14 cellular contexts compared by ENCODE assay signal in genomic region chr2:174662859-174663258, GRCh38.
DNase-seq lines count a peak whose midpoint lies in the region; TF ChIP-seq lines count a peak whose summit lies in the region.
"Had no signal": no experiment of that assay in that cellular context is flagged by ENCODE, and none has a peak within 500 bp of the region (broad histone marks: within the 10 kb centered on the region; RNA-seq: fewer than 3 reads in every experiment).

No MANE protein-coding gene starts in this region.

- no peaks in the 10 kb centered on the region for H3K27me3 Mint-ChIP-seq in mesothelial cell of epicardium (ENCODE audit: low read depth)
- H3K27me3 Mint-ChIP-seq in T-helper 2 cell treated with Interferon-gamma antibody and Interleukin-4, amounts not matched to agents 5 μg/mL and 100 μg/mL, for 36 hours (ENCODE audit: low read depth) = no peaks in the 10 kb centered on the region
- H3K27me3 Mint-ChIP-seq: activated naive CD8-positive, alpha-beta T cell treated with anti-CD3 and anti-CD28 coated beads, Interleukin-2, amount 50 U/mL, for 24 hours; CD4-positive, CD25-positive, alpha-beta regulatory T cell had no signal

- H3K27me3 ChIP-seq in ascending aorta (no peaks in the 10 kb centered on the region), suprapubic skin (no peaks in the 10 kb centered on the region)

- TF ChIP-seq EP300 in suprapubic skin (IDR thresholded peaks at IDR 0.05) = no peak

- H3K36me3 ChIP-seq in ascending aorta (no peaks in the 10 kb centered on the region), suprapubic skin (no peaks in the 10 kb centered on the region)

- H3K9me3 Mint-ChIP-seq in mesothelial cell of epicardium = no peaks in the 10 kb centered on the region
- no peaks in the 10 kb centered on the region for H3K9me3 Mint-ChIP-seq in T-helper 2 cell treated with Interferon-gamma antibody and Interleukin-4, amounts not matched to agents 5 μg/mL and 100 μg/mL, for 36 hours
- H3K9me3 Mint-ChIP-seq: activated naive CD8-positive, alpha-beta T cell treated with anti-CD3 and anti-CD28 coated beads, Interleukin-2, amount 50 U/mL, for 24 hours; activated T-cell treated with anti-CD3 and anti-CD28 coated beads, Interleukin-2, amount 50 U/mL, for 4 hours; CD4-positive, CD25-positive, alpha-beta regulatory T cell had no signal

- intact Hi-C loops in ascending aorta (cut with DNase I) = loop anchor here (2.0 kb wide), 2 partner anchors 20 to 46 kb away; no protein-coding TSS in a partner anchor

- H3K4me1 Mint-ChIP-seq in mesothelial cell of epicardium = peaks cover 33% of the 10 kb centered on the region
- H3K4me1 Mint-ChIP-seq in T-helper 2 cell treated with Interferon-gamma antibody and Interleukin-4, amounts not matched to agents 5 μg/mL and 100 μg/mL, for 36 hours (ENCODE audit: low read depth) = peaks cover 14% of the 10 kb centered on the region

- H3K27ac ChIP-seq in ascending aorta = peak overlapping the region; percentile 79 to 84
- H3K27ac ChIP-seq in suprapubic skin = peak overlapping the region; percentile 39

- no peak for TF ChIP-seq POLR2A in suprapubic skin (IDR thresholded peaks at IDR 0.05)

- no peaks in the 10 kb centered on the region for H3K9me3 ChIP-seq in ascending aorta
- no peaks in the 10 kb centered on the region for H3K9me3 ChIP-seq in suprapubic skin

- H3K4me3 Mint-ChIP-seq in mesothelial cell of epicardium = no peak overlapping the region
- no peak overlapping the region for H3K4me3 Mint-ChIP-seq in T-helper 2 cell treated with Interferon-gamma antibody and Interleukin-4, amounts not matched to agents 5 μg/mL and 100 μg/mL, for 36 hours
- H3K4me3 Mint-ChIP-seq: activated naive CD8-positive, alpha-beta T cell treated with anti-CD3 and anti-CD28 coated beads, Interleukin-2, amount 50 U/mL, for 24 hours; activated T-cell treated with anti-CD3 and anti-CD28 coated beads, Interleukin-2, amount 50 U/mL, for 4 hours; CD4-positive, CD25-positive, alpha-beta regulatory T cell had no signal

- H3K4me1 ChIP-seq in ascending aorta (peaks cover 31 to 33% of the 10 kb centered on the region in 2 donors), suprapubic skin (peaks cover 33% of the 10 kb centered on the region)

- in situ Hi-C loops in KBM-7 (cut with MboI; ENCODE audit: low pct_unique_long_range_greater_than_20kb, low sequenced_read_pairs) = no loop called here

- DNase-seq in KBM-7 (peak; percentile 39), ascending aorta (ENCODE audit: low spot score in 2 of 2) (no peak), mesothelial cell of epicardium (ENCODE audit: low spot score in 2 of 2, unreplicated experiment in 2 of 2) (no peak), suprapubic skin (ENCODE audit: low spot score in 2 of 2) (no peak), hepatic stellate cell (ENCODE audit: low spot score) (no peak)
- no peak for DNase-seq in activated CD4-positive, CD25-positive, alpha-beta regulatory T cell (lab: John Stamatoyannopoulos, UW)
- DNase-seq in T-helper 2 cell treated with Interferon-gamma antibody and Interleukin-4, amounts not matched to agents 5 μg/mL and 100 μg/mL, for 36 hours (ENCODE audit: low spot score) = no peak
- DNase-seq: activated naive CD8-positive, alpha-beta T cell treated with anti-CD3 and anti-CD28 coated beads, Interleukin-2, amount 50 U/mL, for 24 hours; activated T-cell treated with anti-CD3 and anti-CD28 coated beads, Interleukin-2, amount 50 U/mL, for 4 hours; CD4-positive, CD25-positive, alpha-beta regulatory T cell; midbrain; NCI-H1092 treated with DMSO at 0.1 percent for 48 hours; NCI-H2171 treated with DMSO at 0.1 percent for 48 hours had no signal

- H3K27ac Mint-ChIP-seq in mesothelial cell of epicardium = peak overlapping the region; percentile 78
- no peak overlapping the region for H3K27ac Mint-ChIP-seq in T-helper 2 cell treated with Interferon-gamma antibody and Interleukin-4, amounts not matched to agents 5 μg/mL and 100 μg/mL, for 36 hours
- H3K27ac Mint-ChIP-seq: activated naive CD8-positive, alpha-beta T cell treated with anti-CD3 and anti-CD28 coated beads, Interleukin-2, amount 50 U/mL, for 24 hours; progenitor cell of endocrine pancreas had no signal

- 69% methylated on average over 3 of the region's 3 CpGs for WGBS in suprapubic skin

- H3K4me3 ChIP-seq in ascending aorta (peak overlapping the region in 1 of 2 donors; percentile 6), suprapubic skin (no peak overlapping the region)

- no peaks in the 10 kb centered on the region for H3K36me3 Mint-ChIP-seq in mesothelial cell of epicardium
- peaks cover 2% of the 10 kb centered on the region for H3K36me3 Mint-ChIP-seq in T-helper 2 cell treated with Interferon-gamma antibody and Interleukin-4, amounts not matched to agents 5 μg/mL and 100 μg/mL, for 36 hours (ENCODE audit: low read depth)

- no peak for TF ChIP-seq CTCF in ascending aorta (IDR thresholded peaks at IDR 0.05)
- no peak for TF ChIP-seq CTCF in mesothelial cell of epicardium (IDR thresholded peaks at IDR 0.05; ENCODE audit: unreplicated experiment)
- TF ChIP-seq CTCF in suprapubic skin (IDR thresholded peaks at IDR 0.05) = no peak
